In the genomic region with DNA sequence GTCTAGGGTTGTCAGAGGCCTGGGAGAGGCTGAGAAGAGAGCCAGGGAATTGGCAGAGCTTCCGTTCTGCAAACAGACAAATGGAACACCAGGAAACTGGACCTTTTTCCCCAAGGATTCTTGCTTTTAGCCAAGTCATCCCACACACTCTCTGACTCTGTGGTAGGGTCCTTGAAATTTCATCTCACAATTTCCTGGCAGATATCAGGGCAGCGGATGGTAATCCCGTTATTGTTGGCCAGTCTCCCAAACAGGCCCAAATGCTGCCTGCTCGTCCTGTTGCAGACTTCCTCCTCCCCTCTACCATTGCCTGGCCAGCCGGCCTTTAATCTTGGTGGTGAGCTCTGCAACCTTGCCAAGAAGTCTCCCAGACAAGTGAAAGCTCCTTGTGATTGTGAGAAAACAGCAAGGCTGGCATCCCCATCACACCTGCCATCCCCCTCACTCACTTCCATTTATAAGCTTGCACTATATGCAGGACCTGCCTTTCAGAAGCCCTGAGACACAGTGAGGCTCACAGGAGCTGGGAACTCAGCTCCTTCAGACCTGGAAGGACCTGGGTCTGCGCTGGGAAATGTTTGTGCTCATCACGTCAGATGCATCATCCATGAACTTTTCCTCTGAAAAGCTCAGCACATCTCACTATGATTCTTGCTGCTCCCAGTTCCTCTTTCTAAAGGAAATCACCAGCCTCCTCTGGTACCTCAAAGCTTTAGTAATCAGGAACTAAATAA, we compare ENCODE assay signal across 8 cellular contexts. TPM values are rescaled to one million over a fixed set of nuclear protein-coding genes. Genes with fewer than 3 reads are reported as not detected.
DNase-seq lines count a peak whose midpoint lies in the region; ATAC-seq and TF ChIP-seq lines count a peak whose summit lies in the region.

No MANE protein-coding gene starts in this region.

- H3F3A ChIP-seq in GM23248 (ENCODE audit: insufficient read depth) = peaks cover 55% of the 10 kb centered on the region

- peak overlapping the region; percentile 19 for H3K4me2 ChIP-seq in GM23248 (ENCODE audit: unreplicated experiment)

- DNase-seq in GM23248 (peak; percentile 49), SJSA1 (ENCODE audit: low read depth in 1 of 2, low spot score in 2 of 2) (no peak), heart left ventricle (peak in 3 of 5 donors; percentile 33 to 62 (median 43)), medulla oblongata (ENCODE audit: extremely low spot score) (no peak), Ammon's horn (ENCODE audit: low spot score) (no peak), activated T-cell treated with anti-CD3 and anti-CD28 coated beads for 4 hours (no peak)

- TF ChIP-seq POLR2A in heart left ventricle (IDR thresholded peaks at IDR 0.05) = no peak

- no peak overlapping the region for H3K4me3 ChIP-seq in GM23248
- no peak overlapping the region for H3K4me3 ChIP-seq in SJSA1
- no peak overlapping the region for H3K4me3 ChIP-seq in heart left ventricle
- no peak overlapping the region for H3K4me3 ChIP-seq in skeletal muscle tissue (ENCODE audit: low read length in 3 of 3)

- H3K9me3 ChIP-seq in GM23248 (ENCODE audit: low read depth) (no peaks in the 10 kb centered on the region), SJSA1 (replicated peaks) (no peaks in the 10 kb centered on the region; the same call in 1 of the 2 replicates), heart left ventricle (no peaks in the 10 kb centered on the region), skeletal muscle tissue (ENCODE audit: control insufficient read depth in 3 of 3, low read length in 3 of 3) (no peaks in the 10 kb centered on the region)

- no peaks in the 10 kb centered on the region for H3K79me2 ChIP-seq in GM23248 (ENCODE audit: insufficient read depth)

- H4K20me1 ChIP-seq in GM23248 (ENCODE audit: insufficient read depth) = no peaks in the 10 kb centered on the region

- WGBS in GM23248 (ENCODE audit: low coverage in 1 of 2, low lambda C conversion rate in 2 of 2, missing lambda C conversion rate in 2 of 2), 2 experiments = 31 to 42% methylated on average over 7 of the region's 7 CpGs
- WGBS in heart left ventricle, 4 donors = 18 to 26% (median 21%) methylated on average over 6 to 7 of the region's 7 CpGs

- no peaks in the 10 kb centered on the region for H3K36me3 ChIP-seq in GM23248 (ENCODE audit: low read depth)
- H3K36me3 ChIP-seq in SJSA1 = no peaks in the 10 kb centered on the region
- no peaks in the 10 kb centered on the region for H3K36me3 ChIP-seq in heart left ventricle
- H3K36me3 ChIP-seq in skeletal muscle tissue (ENCODE audit: control insufficient read depth in 3 of 3, insufficient read depth in 3 of 3, low read length in 3 of 3) = no peaks in the 10 kb centered on the region

- peak in 3 of 4 donors; percentile 39 to 57 (median 44) for ATAC-seq in heart left ventricle
- ATAC-seq in HG03108 (IDR thresholded peaks at IDR 0.05; ENCODE audit: unreplicated experiment) = no peak

- no peak for TF ChIP-seq CTCF in heart left ventricle (IDR thresholded peaks at IDR 0.05)

- no peaks in the 10 kb centered on the region for H3K9me2 ChIP-seq in GM23248 (ENCODE audit: insufficient read depth)

- H3K9ac ChIP-seq in GM23248 (peak overlapping the region; percentile 29; the same call in 1 of the 2 replicates), skeletal muscle tissue (ENCODE audit: low read depth in 1 of 3, low read length in 3 of 3) (no peak overlapping the region)

- H3K27me3 ChIP-seq in GM23248 (replicated peaks; ENCODE audit: insufficient read depth) = no peaks in the 10 kb centered on the region
- H3K27me3 ChIP-seq in SJSA1 (replicated peaks) = no peaks in the 10 kb centered on the region
- no peaks in the 10 kb centered on the region for H3K27me3 ChIP-seq in heart left ventricle
- H3K27me3 ChIP-seq in skeletal muscle tissue (ENCODE audit: control insufficient read depth in 3 of 3, insufficient read depth in 3 of 3, low read length in 3 of 3) = no peaks in the 10 kb centered on the region

- H3K4me1 ChIP-seq in GM23248 (ENCODE audit: insufficient read depth) (peaks cover 63% of the 10 kb centered on the region), SJSA1 (replicated peaks) (peaks cover 58% of the 10 kb centered on the region), heart left ventricle (peaks cover 8 to 65% (median 52%) of the 10 kb centered on the region in 12 donors), skeletal muscle tissue (ENCODE audit: control insufficient read depth in 3 of 3, insufficient read depth in 3 of 3, low read length in 3 of 3) (peaks cover 42 to 47% (median 44%) of the 10 kb centered on the region in 3 donors)

- H2AFZ ChIP-seq in GM23248 = peak overlapping the region; percentile 51

- peak overlapping the region; percentile 39 for H3K27ac ChIP-seq in GM23248
- peak overlapping the region; percentile 13; the same call in 1 of the 2 replicates for H3K27ac ChIP-seq in SJSA1
- H3K27ac ChIP-seq in heart left ventricle = peak overlapping the region in 10 of 12 donors; percentile 40 to 79 (median 66)
- peak overlapping the region; percentile 23 for H3K27ac ChIP-seq in skeletal muscle tissue (ENCODE audit: low read depth, low read length)

- in situ Hi-C loops in GM23248 (cut with MboI) = no loop called here

- intact Hi-C loops in heart left ventricle (cut with DNase I) = loop anchor here in 2 of 10 donors (5.0 to 10.0 kb wide), 2 partner anchors 69 to 112 kb away; a partner anchor contains a TSS

RNA-seq across cellular contexts. Expression of a gene that starts 13.6 kb away (rescaled TPM):
- total RNA-seq in GM23248 (2014; rRNA removed; shearing (Covaris generic)) = 321 and 446 TPM in 2 replicates
- polyA plus RNA-seq in GM23248 (2016; fragmentation: Nextera tagmentation; extraction: Ambion mirVana) (415 and 419 TPM in 2 replicates), heart left ventricle (100 to 1,000 TPM; 147 to 211 TPM)
- total RNA-seq in SJSA1 (2014; rRNA removed; shearing (Covaris generic)) = 735 and 762 TPM in 2 replicates
- total RNA-seq in heart left ventricle (100 to 1,000 TPM; 151 to 187 (median 171) TPM), skeletal muscle tissue (139 TPM)

RNA-seq across cellular contexts. Expression of a gene that starts 45.9 kb away (rescaled TPM):
- 18.2 and 21.9 TPM in 2 replicates for total RNA-seq in GM23248 (2014; rRNA removed; shearing (Covaris generic))
- polyA plus RNA-seq in GM23248 (2016; fragmentation: Nextera tagmentation; extraction: Ambion mirVana) = 16.6 and 17.0 TPM in 2 replicates
- total RNA-seq in SJSA1 (2014; rRNA removed; shearing (Covaris generic)) = 29.0 and 45.7 TPM in 2 replicates
- 10 to 100 TPM; 29.0 to 96.8 (median 47.0) TPM for total RNA-seq in heart left ventricle
- 10 to 100 TPM; 22.2 to 36.1 TPM for polyA plus RNA-seq in heart left ventricle
- 13.0 TPM for total RNA-seq in skeletal muscle tissue

Comparison
In these comparisons a context has a peak if more than half of its experiments do, and no peak if none do; other contexts are left out.
1. DNase-seq: peak in GM23248 (single experiment) and heart left ventricle (3 of 5); none in SJSA1 (0 of 2), medulla oblongata (single experiment), Ammon's horn (single experiment) and activated T-cell treated with anti-CD3 and anti-CD28 coated beads for 4 hours (single experiment).
2. H3K27ac ChIP-seq: peak in every context shown above with its lines; median percentile 66 in heart left ventricle; 39 in GM23248; 23 in skeletal muscle tissue; 13 in SJSA1.